In the genomic region with DNA sequence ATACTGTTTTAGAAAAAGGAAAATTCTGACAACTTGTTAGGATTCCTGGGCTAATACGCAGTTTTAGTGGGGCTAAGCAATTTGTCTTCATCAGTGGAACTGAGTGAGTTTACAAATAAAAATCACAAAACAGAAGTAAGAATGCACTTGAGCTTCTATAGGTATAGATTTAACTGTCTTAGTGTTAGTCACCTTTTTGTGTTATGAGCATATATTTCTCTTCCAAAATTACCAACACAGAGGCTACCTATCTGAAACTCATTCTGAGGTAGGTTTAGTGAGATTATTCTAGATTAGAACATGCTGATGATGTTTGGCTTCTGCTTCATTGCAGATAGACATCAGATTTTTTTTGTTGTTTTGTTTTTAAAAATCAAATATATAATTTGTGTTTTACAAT, we compare ENCODE assay signal across 21 cellular contexts. TPM values are rescaled to one million over a fixed set of nuclear protein-coding genes. Genes with fewer than 3 reads are reported as not detected.
"Had no signal": no experiment of that assay in that cellular context is flagged by ENCODE, and none has a peak within 500 bp of the region (broad histone marks: within the 10 kb centered on the region; RNA-seq: fewer than 3 reads in every experiment).

No MANE protein-coding gene starts in this region.

- H3K27ac ChIP-seq: heart left ventricle, right atrium auricular region, sigmoid colon, suprapubic skin, thyroid gland had no signal

- DNase-seq: effector memory CD4-positive, alpha-beta T cell; heart left ventricle; hippocampal formation; left colon; left ventricle myocardium superior; mesenchymal stem cell; midbrain; nephron progenitor cell; sigmoid colon; stimulated activated CD4-positive, alpha-beta T cell treated with anti-CD3 and anti-CD28 coated beads, Interleukin-2, amount 100 ng/mL, for 24 hours; stimulated activated CD4-positive, alpha-beta T cell treated with anti-CD3 and anti-CD28 coated beads, Interleukin-4, amount 100 ng/mL, for 4 hours; thyroid gland had no signal

- H3K9me3 Mint-ChIP-seq: type B pancreatic cell had no signal

- H3K4me3 Mint-ChIP-seq: nephron progenitor cell, type B pancreatic cell had no signal

- H3K4me1 ChIP-seq: right atrium auricular region had no signal

- H3K27me3 ChIP-seq: heart left ventricle, right atrium auricular region, sigmoid colon, suprapubic skin, thyroid gland had no signal

- H3K27me3 Mint-ChIP-seq: type B pancreatic cell had no signal

- H3K9me3 ChIP-seq: heart left ventricle, right atrium auricular region, sigmoid colon, suprapubic skin, thyroid gland had no signal

- ATAC-seq: esophagus mucosa, heart left ventricle, left colon, left ventricle myocardium superior had no signal

- H3K4me3 ChIP-seq: heart left ventricle, lung, right atrium auricular region, sigmoid colon, skin epidermis, suprapubic skin, thyroid gland had no signal

- H3K27ac Mint-ChIP-seq: nephron progenitor cell, type B pancreatic cell had no signal

RNA-seq across cellular contexts. Expression of a gene that starts 29.9 kb away (rescaled TPM):
- total RNA-seq: fibroblast of lung, glomerular endothelial cell, pulmonary artery endothelial cell had no signal
- polyA plus RNA-seq: fibroblast of lung had no signal

RNA-seq across cellular contexts. Expression of a gene that starts 41.2 kb away (rescaled TPM):
- total RNA-seq: left ventricle myocardium superior, pulmonary artery endothelial cell, right atrium auricular region had no signal
- polyA plus RNA-seq: fibroblast of lung had no signal
